ENCODE assay signal across 24 cellular contexts in genomic region chr17:28188841-28189263, GRCh38.
DNase-seq lines count a peak whose midpoint lies in the region; ATAC-seq, FAIRE-seq and TF ChIP-seq lines count a peak whose summit lies in the region.
"Had no signal": no experiment of that assay in that cellular context is flagged by ENCODE, and none has a peak within 500 bp of the region (broad histone marks: within the 10 kb centered on the region; RNA-seq: fewer than 3 reads in every experiment).

No MANE protein-coding gene starts in this region.

- ATAC-seq in GM19395 (IDR thresholded peaks at IDR 0.05; ENCODE audit: unreplicated experiment) = no peak
- ATAC-seq: naive thymus-derived CD8-positive, alpha-beta T cell; T-cell; upper lobe of right lung had no signal

- H3K36me3 ChIP-seq in kidney epithelial cell (ENCODE audit: control insufficient read depth, insufficient read depth, low read length) (no peaks in the 10 kb centered on the region), tibial nerve (peaks cover 0 to 47% (median 0%) of the 10 kb centered on the region in 3 donors)
- H3K36me3 ChIP-seq: ovary had no signal

- TF ChIP-seq POLR2A in tibial nerve (IDR thresholded peaks at IDR 0.05) = no peak

- H3K9me3 ChIP-seq in tibial nerve = no peaks in the 10 kb centered on the region
- H3K9me3 ChIP-seq: ovary, upper lobe of right lung had no signal

- WGBS in tibial nerve, 2 donors = 20 to 33% methylated on average over 1 of the region's 1 CpG

- peak overlapping the region in 45 of 59 donors; percentile 18 to 82 (median 64) for H3K27ac ChIP-seq in dorsolateral prefrontal cortex
- H3K27ac ChIP-seq in tibial nerve = peak overlapping the region in 1 of 4 donors; percentile 44
- H3K27ac ChIP-seq: ovary, upper lobe of right lung had no signal

- TF ChIP-seq EP300 in tibial nerve (IDR thresholded peaks at IDR 0.05) = no peak

- TF ChIP-seq CTCF in AG10803 (conservative IDR thresholded peaks at IDR 0.05; ENCODE audit: low read length) (no peak), dorsolateral prefrontal cortex (IDR thresholded peaks at IDR 0.05 in 54 of 56, conservative IDR thresholded peaks at IDR 0.05 in 2 of 56; ENCODE audit: low read depth in 1 of 56, partially characterized antibody in 56 of 56) (no peak), kidney epithelial cell (IDR thresholded peaks at IDR 0.05; ENCODE audit: insufficient read depth, low read length, poor library complexity, severe bottlenecking) (no peak), tibial nerve (IDR thresholded peaks at IDR 0.05) (no peak)

- peaks cover 0 to 17% (median 0%) of the 10 kb centered on the region in 4 donors for H3K4me1 ChIP-seq in tibial nerve
- H3K4me1 ChIP-seq: upper lobe of right lung had no signal

- H3K4me3 ChIP-seq in AG10803 (ENCODE audit: low read length) = no peak overlapping the region
- H3K4me3 ChIP-seq in dorsolateral prefrontal cortex = no peak overlapping the region
- H3K4me3 ChIP-seq in kidney epithelial cell (ENCODE audit: low read depth, low read length) = no peak overlapping the region
- H3K4me3 ChIP-seq in tibial nerve = no peak overlapping the region
- H3K4me3 ChIP-seq: ovary, upper lobe of right lung had no signal

- intact Hi-C loops in dorsolateral prefrontal cortex (cut with DNase I) = loop anchor here in 1 of 2 donors (10.0 kb wide), 2 partner anchors 54 to 294 kb away; partner anchors contain the start of gene LYRM9

- FAIRE-seq in RCC 7860 (lab: Jason Lieb, UNC) = no peak
- FAIRE-seq: keratinocyte had no signal

- H3K27me3 ChIP-seq in dorsolateral prefrontal cortex (no peaks in the 10 kb centered on the region), kidney epithelial cell (ENCODE audit: control insufficient read depth, insufficient read depth, low read length) (no peaks in the 10 kb centered on the region), tibial nerve (no peaks in the 10 kb centered on the region)
- H3K27me3 ChIP-seq: ovary, upper lobe of right lung had no signal

- DNase-seq in AG10803 (ENCODE audit: low read depth) (peak; percentile 9), OCI-M1 (lab: John Stamatoyannopoulos, UW) (peak; percentile 59), dorsolateral prefrontal cortex (no peak), kidney epithelial cell (ENCODE audit: low read depth) (peak; percentile 21), tibial nerve (ENCODE audit: low spot score in 2 of 2) (no peak), DMS114 treated with DMSO at 0.1 percent for 48 hours (lab: John Stamatoyannopoulos, UW; ENCODE audit: unreplicated experiment) (no peak), RCC 7860 (ENCODE audit: low spot score) (no peak)
- DNase-seq: activated CD4-positive, alpha-beta T cell treated with anti-CD3 and anti-CD28 coated beads, Interleukin-2, amount 50 U/mL, for 4 hours; activated T-cell treated with anti-CD3 and anti-CD28 coated beads for 4 hours; amygdala; DMS153; effector CD4-positive, alpha-beta T cell; hippocampal formation; KBM-7; naive thymus-derived CD8-positive, alpha-beta T cell; NCI-H1048; NCI-H2081; NCI-H446; ovary; stimulated activated naive CD4-positive, alpha-beta T cell treated with Interleukin-2 at 50 U/mL for 16 hours; T-cell; upper lobe of right lung had no signal

Comparison
In these comparisons a context has a peak if more than half of its experiments do, and no peak if none do; other contexts are left out.
1. DNase-seq: peak in AG10803 (single experiment), OCI-M1 (single experiment) and kidney epithelial cell (single experiment); none in dorsolateral prefrontal cortex (0 of 10), tibial nerve (0 of 2), DMS114 treated with DMSO at 0.1 percent for 48 hours (single experiment) and RCC 7860 (single experiment).